Comparison of ENCODE assay signal across 7 cellular contexts in the genomic region with DNA sequence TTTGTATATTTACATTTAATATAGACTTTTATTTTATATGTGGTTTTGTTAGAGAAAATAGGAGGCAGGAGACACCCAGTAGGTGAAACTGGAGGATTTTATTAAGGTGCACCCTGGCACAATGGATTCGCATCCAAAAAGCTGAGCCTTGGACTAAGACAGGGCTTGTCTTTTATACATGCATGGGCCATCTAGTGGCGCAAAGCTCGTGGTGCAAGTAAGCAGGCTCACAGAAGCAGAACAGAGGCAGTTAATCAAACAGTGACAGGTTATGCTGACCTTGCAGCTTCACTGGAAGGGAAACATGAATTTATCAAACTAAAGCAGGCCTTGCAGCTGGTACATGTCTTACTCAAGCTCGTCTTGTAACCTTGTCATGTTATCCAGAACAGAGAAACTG.
DNase-seq lines count a peak whose midpoint lies in the region; ATAC-seq and TF ChIP-seq lines count a peak whose summit lies in the region.

No MANE protein-coding gene starts in this region.

- H3K4me3 ChIP-seq in LNCaP clone FGC (ENCODE audit: low read depth, low read length), result no peak overlapping the region

- TF ChIP-seq CTCF in LNCaP clone FGC (IDR thresholded peaks at IDR 0.05; ENCODE audit: control insufficient read depth, extremely low read depth, insufficient read depth), result peak; percentile 52

- DNase-seq in ELR (ENCODE audit: low read depth), result peak; percentile 60
- DNase-seq in LNCaP clone FGC (ENCODE audit: low read depth), result no peak
- peak; percentile 43 to 49 for DNase-seq in activated T-cell treated with anti-CD3 and anti-CD28 coated beads, Interleukin-2, amount 50 U/mL, for 48 hours
- peak; percentile 69 for DNase-seq in iris pigment epithelial cell (ENCODE audit: low read depth)
- no peak for DNase-seq in COLO829 (ENCODE audit: low spot score)

- no peak for ATAC-seq in GM19463 (IDR thresholded peaks at IDR 0.05; ENCODE audit: unreplicated experiment)
- ATAC-seq in HG03039 (IDR thresholded peaks at IDR 0.05; ENCODE audit: unreplicated experiment), result no peak

Comparison
In these comparisons a context has a peak if more than half of its experiments do, and no peak if none do; other contexts are left out.
1. DNase-seq: peak in ELR (single experiment), activated T-cell treated with anti-CD3 and anti-CD28 coated beads, Interleukin-2, amount 50 U/mL, for 48 hours (2 of 2) and iris pigment epithelial cell (single experiment); none in LNCaP clone FGC (single experiment) and COLO829 (single experiment).